ENCODE assay signal across 27 cellular contexts in genomic region chr6:78953798-78954197, GRCh38.
"Had no signal": no experiment of that assay in that cellular context is flagged by ENCODE, and none has a peak within 500 bp of the region (broad histone marks: within the 10 kb centered on the region; RNA-seq: fewer than 3 reads in every experiment).

No MANE protein-coding gene starts in this region.

- ATAC-seq: stimulated activated effector memory CD8-positive, alpha-beta T cell treated with anti-CD3 and anti-CD28 coated beads, Interleukin-12 subunit alpha, Interleukin-12 subunit beta, amount 100 ng/mL, for 72 hours; stimulated activated memory B cell treated with anti-CD40 and anti-IgM and Interleukin-4, amounts not matched to agents 10 μg/mL and 1 μg/mL and 100 μg/mL, for 72 hours; stimulated activated naive CD8-positive, alpha-beta T cell treated with anti-CD3 and anti-CD28 coated beads, Interleukin-15, amount 100 ng/mL, for 72 hours; stimulated activated naive CD8-positive, alpha-beta T cell treated with anti-CD3 and anti-CD28 coated beads, Interleukin-15, Interleukin-2, amounts not matched to agents 100 U/mL and 50 U/mL, for 24 hours; upper lobe of right lung had no signal

- DNase-seq: stimulated activated CD4-positive, alpha-beta T cell treated with anti-CD3 and anti-CD28 coated beads, Interleukin-2, amount 100 ng/mL, for 48 hours; stimulated activated CD4-positive, alpha-beta T cell treated with anti-CD3 and anti-CD28 coated beads, Interleukin-4, amount 100 ng/mL, for 1 hour; stimulated activated CD4-positive, alpha-beta T cell treated with anti-CD3 and anti-CD28 coated beads, Interleukin-4, amount 100 ng/mL, for 24 hours; stimulated activated CD4-positive, alpha-beta T cell treated with anti-CD3 and anti-CD28 coated beads, Interleukin-4, amount 100 ng/mL, for 4 hours; stimulated activated CD8-positive, alpha-beta memory T cell treated with anti-CD3 and anti-CD28 coated beads, Interleukin-4, amount 100 ng/mL, for 48 hours; stimulated activated naive CD4-positive, alpha-beta T cell; stimulated activated naive CD4-positive, alpha-beta T cell treated with Interleukin-2 at 50 U/mL for 16 hours; stimulated activated naive CD8-positive, alpha-beta T cell treated with anti-CD3 and anti-CD28 coated beads, Interleukin-15, amount 100 ng/mL, for 72 hours; stimulated activated naive CD8-positive, alpha-beta T cell treated with anti-CD3 and anti-CD28 coated beads, Interleukin-15, Interleukin-2, amounts not matched to agents 100 U/mL and 50 U/mL, for 24 hours; stomach; substantia nigra; testis; thyroid gland; tibial artery; transverse colon; trophoblast cell; upper lobe of left lung; upper lobe of right lung; uterus had no signal

- H3K9me3 ChIP-seq: testis, thyroid gland, upper lobe of right lung had no signal

- H3K36me3 ChIP-seq: uterus had no signal

- H3K4me3 ChIP-seq: stomach, suprapubic skin, testis, thoracic aorta, thyroid gland, tibial artery, tibial nerve, transverse colon, upper lobe of left lung, upper lobe of right lung, uterus, vagina had no signal

- H3K4me1 ChIP-seq: stomach, suprapubic skin, testis, thyroid gland, tibial artery, tibial nerve, transverse colon, upper lobe of left lung, upper lobe of right lung, uterus, vagina had no signal

- H3K27ac Mint-ChIP-seq: stimulated activated effector memory CD8-positive, alpha-beta T cell treated with anti-CD3 and anti-CD28 coated beads, Interleukin-12 subunit alpha, Interleukin-12 subunit beta, amount 100 ng/mL, for 72 hours; stimulated activated memory B cell treated with anti-CD40 and anti-IgM and Interleukin-4, amounts not matched to agents 10 μg/mL and 1 μg/mL and 100 μg/mL, for 72 hours; stimulated activated naive CD8-positive, alpha-beta T cell treated with anti-CD3 and anti-CD28 coated beads, Interleukin-15, Interleukin-2, amounts not matched to agents 100 ng/mL and 50 ng/mL, for 24 hours; type B pancreatic cell had no signal

- H3K4me1 Mint-ChIP-seq: stimulated activated effector memory CD8-positive, alpha-beta T cell treated with anti-CD3 and anti-CD28 coated beads, Interleukin-12 subunit alpha, Interleukin-12 subunit beta, amount 100 ng/mL, for 72 hours; stimulated activated memory B cell treated with anti-CD40 and anti-IgM and Interleukin-4, amounts not matched to agents 10 μg/mL and 1 μg/mL and 100 μg/mL, for 72 hours; stimulated activated naive CD8-positive, alpha-beta T cell treated with anti-CD3 and anti-CD28 coated beads, Interleukin-15, amount 100 ng/mL, for 72 hours had no signal

- H3K27me3 Mint-ChIP-seq: stimulated activated memory B cell treated with anti-CD40 and anti-IgM and Interleukin-4, amounts not matched to agents 10 μg/mL and 1 μg/mL and 100 μg/mL, for 72 hours; stimulated activated naive CD8-positive, alpha-beta T cell treated with anti-CD3 and anti-CD28 coated beads, Interleukin-15, amount 100 ng/mL, for 72 hours; stimulated activated naive CD8-positive, alpha-beta T cell treated with anti-CD3 and anti-CD28 coated beads, Interleukin-15, Interleukin-2, amounts not matched to agents 100 ng/mL and 50 ng/mL, for 24 hours; type B pancreatic cell had no signal

- H3K4me3 Mint-ChIP-seq: stimulated activated effector memory CD8-positive, alpha-beta T cell treated with anti-CD3 and anti-CD28 coated beads, Interleukin-12 subunit alpha, Interleukin-12 subunit beta, amount 100 ng/mL, for 72 hours; stimulated activated memory B cell treated with anti-CD40 and anti-IgM and Interleukin-4, amounts not matched to agents 10 μg/mL and 1 μg/mL and 100 μg/mL, for 72 hours; stimulated activated naive CD8-positive, alpha-beta T cell treated with anti-CD3 and anti-CD28 coated beads, Interleukin-15, amount 100 ng/mL, for 72 hours; stimulated activated naive CD8-positive, alpha-beta T cell treated with anti-CD3 and anti-CD28 coated beads, Interleukin-15, Interleukin-2, amounts not matched to agents 100 ng/mL and 50 ng/mL, for 24 hours; type B pancreatic cell had no signal
